Comparison of ENCODE assay signal across 9 cellular contexts in genomic region chr3:139676634-139677197, GRCh38. TPM values are rescaled to one million over a fixed set of nuclear protein-coding genes. Genes with fewer than 3 reads are reported as not detected.
DNase-seq lines count a peak whose midpoint lies in the region; ATAC-seq and TF ChIP-seq lines count a peak whose summit lies in the region.
"Had no signal": no experiment of that assay in that cellular context is flagged by ENCODE, and none has a peak within 500 bp of the region (broad histone marks: within the 10 kb centered on the region; RNA-seq: fewer than 3 reads in every experiment).

No MANE protein-coding gene starts in this region.

- TSS peak; percentile 28 for BruUV-seq in PC-9 (replicated peaks; lab: Mats Ljungman, UMichigan)

- H3K9ac ChIP-seq in HUES64 (ENCODE audit: low read depth, low read length) (no peak overlapping the region), skeletal muscle tissue (ENCODE audit: low read depth in 1 of 3, low read length in 3 of 3) (peak overlapping the region; percentile 80 to 94 (median 84))

- DNase-seq in PC-9 (no peak), GM10248 (ENCODE audit: extremely low spot score) (no peak), hippocampal formation (lab: John Stamatoyannopoulos, UW) (no peak), Ammon's horn (ENCODE audit: low spot score) (no peak), RWPE1 (ENCODE audit: low spot score) (no peak)
- DNase-seq: NCI-H446 treated with DMSO at 0.1 percent for 48 hours had no signal

- TF ChIP-seq EP300 in gastroesophageal sphincter (IDR thresholded peaks at IDR 0.05): no peak

- H4K20me1 ChIP-seq in PC-9 (ENCODE audit: insufficient read depth): no peaks in the 10 kb centered on the region; the same call in 1 of the 2 replicates

- TF ChIP-seq CTCF in PC-9 (conservative IDR thresholded peaks at IDR 0.05) (no peak), gastroesophageal sphincter (IDR thresholded peaks at IDR 0.05) (no peak), GM10248 (IDR thresholded peaks at IDR 0.05; ENCODE audit: control extremely low read depth, extremely low read depth, low read depth, missing control alignments) (no peak), RWPE1 (conservative IDR thresholded peaks at IDR 0.05; ENCODE audit: low read depth) (no peak)

- H3K27ac ChIP-seq in HUES64 (ENCODE audit: low read depth, low read length) (no peak overlapping the region), PC-9 (no peak overlapping the region), gastroesophageal sphincter (no peak overlapping the region), skeletal muscle tissue (ENCODE audit: low read depth, low read length) (no peak overlapping the region), RWPE1 (no peak overlapping the region)

- H3K4me2 ChIP-seq in PC-9: peak overlapping the region; percentile 91

- 79% methylated on average over 5 of the region's 5 CpGs for WGBS in HUES64
- WGBS in gastroesophageal sphincter (ENCODE audit: low coverage in 1 of 2), 2 donors: 72 to 91% methylated on average over 4 of the region's 5 CpGs

- H3K4me3 ChIP-seq in HUES64 (ENCODE audit: low read length) (peak overlapping the region; percentile 74; the same call in 1 of the 2 replicates), PC-9 (peak overlapping the region; percentile 89), gastroesophageal sphincter (peak overlapping the region; percentile 90 to 99), skeletal muscle tissue (ENCODE audit: low read length in 3 of 3) (peak overlapping the region; percentile 77 to 92 (median 87))

- ATAC-seq in gastroesophageal sphincter: no peak

- CTCF ChIA-PET in PC-9 (lab: Charles Lee): no interaction called here
- CTCF ChIA-PET in GM10248 (lab: Yijun Ruan, JAX): no interaction called here
- CTCF ChIA-PET in RWPE1 (lab: Yijun Ruan, JAX): no interaction called here

- no peak for TF ChIP-seq POLR2A in gastroesophageal sphincter (IDR thresholded peaks at IDR 0.05)

- no peaks in the 10 kb centered on the region for H3K79me2 ChIP-seq in PC-9 (ENCODE audit: low read depth)

- H3K9me2 ChIP-seq in PC-9 (ENCODE audit: insufficient read depth): no peaks in the 10 kb centered on the region

- H2AFZ ChIP-seq in PC-9: peak overlapping the region; percentile 100; the same call in 1 of the 2 replicates

- H3K27me3 ChIP-seq in HUES64 (ENCODE audit: insufficient read depth, low read length) (peaks cover 53% of the 10 kb centered on the region), PC-9 (ENCODE audit: insufficient read depth, low read depth) (no peaks in the 10 kb centered on the region), gastroesophageal sphincter (no peaks in the 10 kb centered on the region), skeletal muscle tissue (ENCODE audit: control insufficient read depth in 3 of 3, insufficient read depth in 3 of 3, low read length in 3 of 3) (no peaks in the 10 kb centered on the region)

- H3K36me3 ChIP-seq in HUES64 (ENCODE audit: insufficient read depth, low read length) (no peaks in the 10 kb centered on the region), PC-9 (ENCODE audit: low read depth) (no peaks in the 10 kb centered on the region), gastroesophageal sphincter (no peaks in the 10 kb centered on the region), skeletal muscle tissue (ENCODE audit: control insufficient read depth in 3 of 3, insufficient read depth in 3 of 3, low read length in 3 of 3) (no peaks in the 10 kb centered on the region)

- POLR2A ChIA-PET in PC-9 (lab: Charles Lee; ENCODE audit: unreplicated experiment): interaction anchor here (0.6 kb wide), 1 partner anchor 233 kb away, joined by 8 read pairs; no protein-coding TSS in a partner anchor
- POLR2A ChIA-PET in GM10248 (lab: Yijun Ruan, JAX): no interaction called here
- POLR2A ChIA-PET in RWPE1 (lab: Yijun Ruan, JAX; ENCODE audit: low non-redundant PET): no interaction called here

- H3K9me3 ChIP-seq in HUES64 (ENCODE audit: insufficient read depth, low read depth, low read length) (no peaks in the 10 kb centered on the region), PC-9 (ENCODE audit: insufficient read depth, low read depth) (no peaks in the 10 kb centered on the region), gastroesophageal sphincter (no peaks in the 10 kb centered on the region), skeletal muscle tissue (ENCODE audit: control insufficient read depth in 3 of 3, low read length in 3 of 3) (no peaks in the 10 kb centered on the region)

- H3F3A ChIP-seq in PC-9 (ENCODE audit: insufficient read depth, low read depth): 0 out of 2 replicates have a peak, but pooled peaks cover 7% of the 10 kb centered on the region

- H3K4me1 ChIP-seq in HUES64 (ENCODE audit: insufficient read depth, low read length) (peaks cover 22% of the 10 kb centered on the region), PC-9 (replicated peaks; ENCODE audit: insufficient read depth) (0 out of 2 replicates have a peak, but pooled peaks cover 6% of the 10 kb centered on the region), gastroesophageal sphincter (peaks cover 0 to 30% (median 7%) of the 10 kb centered on the region in 3 donors), skeletal muscle tissue (ENCODE audit: control insufficient read depth in 3 of 3, insufficient read depth in 3 of 3, low read length in 3 of 3) (peaks cover 9 to 19% (median 13%) of the 10 kb centered on the region in 3 donors)

- intact Hi-C loops in PC-9 (cut with micrococcal nuclease; ENCODE audit: unreplicated experiment): no loop called here

RNA-seq across cellular contexts. Expression of gene NMNAT3, which starts 1.1 kb away (rescaled TPM):
- polyA plus RNA-seq in HUES64 (2013, experiment 1 of 2): 1.6 TPM
- 3.2 TPM for polyA plus RNA-seq in HUES64 (2013, experiment 2 of 2)
- total RNA-seq in PC-9 (2021) (1.6 and 3.0 TPM in 2 replicates), gastroesophageal sphincter (10 to 100 TPM in 2 of 4 donors, 1 to 10 TPM in 2; 9.6 to 17.1 (median 11.3) TPM), skeletal muscle tissue (4.2 TPM)
